8 cellular contexts compared by ENCODE assay signal in the genomic region with DNA sequence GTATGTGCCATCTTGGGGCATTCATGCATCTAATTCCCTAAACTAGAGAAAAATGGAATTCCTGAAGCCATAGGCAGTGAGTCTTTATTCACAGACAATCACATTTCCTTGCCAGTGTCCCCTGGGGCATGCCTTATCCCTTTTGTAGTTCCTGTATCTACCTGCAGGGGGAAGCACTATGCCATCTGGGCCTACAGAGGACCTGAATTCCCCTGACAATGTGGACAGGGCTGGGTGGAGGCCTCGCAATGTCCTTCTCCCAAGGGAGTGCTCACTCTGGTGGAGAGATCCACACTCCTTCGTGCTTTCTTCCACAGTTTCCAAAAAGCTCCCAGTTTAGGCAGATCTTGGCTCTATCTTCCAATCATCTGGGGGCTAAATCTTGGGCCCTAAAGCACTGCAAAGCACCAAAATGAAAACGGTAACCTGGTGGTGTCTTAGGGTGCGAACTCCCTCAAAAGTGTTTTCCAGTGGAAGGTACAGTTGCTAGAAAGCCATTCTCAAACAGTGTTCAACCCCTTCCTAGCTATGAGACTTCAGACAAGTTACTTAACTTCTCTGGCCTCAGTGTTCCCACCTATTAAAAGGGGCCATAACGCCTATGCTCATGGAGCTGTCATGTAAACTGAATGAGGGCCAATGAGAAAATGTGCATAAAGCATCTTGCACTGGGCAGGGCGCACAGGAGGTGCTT. TPM values are rescaled to one million over a fixed set of nuclear protein-coding genes. Genes with fewer than 3 reads are reported as not detected.
A peak's percentile ranks its signal among the peaks of the same experiment; 100 is the strongest.
DNase-seq lines count a peak whose midpoint lies in the region; ATAC-seq and TF ChIP-seq lines count a peak whose summit lies in the region.

No MANE protein-coding gene starts in this region.

- no peak for TF ChIP-seq EP300 in ovary (IDR thresholded peaks at IDR 0.05)

- no peak for TF ChIP-seq POLR2A in ovary (IDR thresholded peaks at IDR 0.05)

- no peaks in the 10 kb centered on the region for H3K9me3 ChIP-seq in ovary

- peak; percentile 67 for ATAC-seq in GM19467 (IDR thresholded peaks at IDR 0.05; ENCODE audit: unreplicated experiment)
- ATAC-seq in GM19023 (IDR thresholded peaks at IDR 0.05; ENCODE audit: unreplicated experiment), result no peak

- no peaks in the 10 kb centered on the region for H3K36me3 ChIP-seq in ovary

- H3K4me1 ChIP-seq in ovary (ENCODE audit: insufficient read depth), result peaks cover 2% of the 10 kb centered on the region

- TF ChIP-seq CTCF in ovary (IDR thresholded peaks at IDR 0.05), result peak in 2 of 3 donors; percentile 60 to 62

- no peak overlapping the region for H3K27ac ChIP-seq in ovary

- no peak overlapping the region for H3K4me3 ChIP-seq in Jurkat, Clone E6-1 (ENCODE audit: low read length)
- no peak overlapping the region for H3K4me3 ChIP-seq in ovary

- intact Hi-C loops in ovary (cut with DNase I), result loop anchor here in 1 of 4 donors (10.0 kb wide), 1 partner anchor 57 kb away; no protein-coding TSS in a partner anchor

- DNase-seq in COLO829 (ENCODE audit: low spot score), result peak; percentile 84
- DNase-seq in Jurkat, Clone E6-1 (ENCODE audit: low read depth, low spot score), result peak; percentile 51
- DNase-seq in RPMI8226, result peak; percentile 74
- DNase-seq in activated T-helper 9 cell treated with anti-CD3 and anti-CD28 coated beads, Interleukin-2, amount 50 U/mL, for 16 hours (ENCODE audit: low read depth), result peak; percentile 31
- peak; percentile 81 for DNase-seq in foreskin melanocyte
- DNase-seq in ovary, result peak in 3 of 5 donors; percentile 32 to 60 (median 39)

- H3K27me3 ChIP-seq in ovary, result no peaks in the 10 kb centered on the region

- WGBS in ovary, 3 donors, result 77 to 79% (median 77%) methylated on average over 6 of the region's 6 CpGs

RNA-seq across cellular contexts. Expression of gene WHRN, which starts 17.5 kb away (rescaled TPM):
- 2.1 TPM for polyA plus RNA-seq in Jurkat, Clone E6-1 (2012; ENCODE audit: insufficient read depth, insufficient read length)
- 10 to 100 TPM; 13.4 to 28.5 (median 25.6) TPM for total RNA-seq in ovary
- polyA plus RNA-seq in ovary, result 10 to 100 TPM in 1 of 2 donors, 1 to 10 TPM in 1; 1.7 to 10.4 TPM

Comparison
In these comparisons a context has a peak if more than half of its experiments do, and no peak if none do; other contexts are left out.
1. DNase-seq: peak in every context shown above with its lines; median percentile 84 in COLO829; 81 in foreskin melanocyte; 74 in RPMI8226; 51 in Jurkat, Clone E6-1; 39 in ovary; 31 in activated T-helper 9 cell treated with anti-CD3 and anti-CD28 coated beads, Interleukin-2, amount 50 U/mL, for 16 hours.